ENCODE assay signal across 20 cellular contexts in the genomic region with DNA sequence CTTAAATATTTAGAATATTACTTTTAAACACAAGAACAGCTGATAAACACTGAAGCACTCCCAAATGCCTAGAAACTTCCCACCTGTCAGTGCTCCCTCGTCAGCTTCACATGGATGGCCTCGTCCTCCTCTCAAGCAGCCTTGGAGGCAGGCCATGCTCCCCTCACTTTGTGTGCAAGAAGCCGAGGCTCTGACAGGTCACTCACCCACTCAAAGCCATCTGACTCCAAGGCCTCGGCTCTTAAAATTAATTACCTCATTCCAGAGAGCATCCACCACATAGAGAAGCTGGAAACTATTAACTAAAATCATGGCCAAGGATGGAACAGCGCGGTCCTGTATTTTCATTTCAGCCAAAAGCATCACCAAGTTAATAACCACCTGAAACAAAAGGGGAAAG.
"Had no signal": no experiment of that assay in that cellular context is flagged by ENCODE, and none has a peak within 500 bp of the region (broad histone marks: within the 10 kb centered on the region; RNA-seq: fewer than 3 reads in every experiment).

No MANE protein-coding gene starts in this region.

- ATAC-seq: activated CD4-positive, alpha-beta T cell treated with anti-CD3 and anti-CD28 coated beads for 36 hours; left cardiac atrium; naive thymus-derived CD4-positive, alpha-beta T cell; psoas muscle; right cardiac atrium had no signal

- DNase-seq: activated B cell treated with CpG ODN at 0.5 μM for 24 hours; activated CD4-positive, alpha-beta memory T cell treated with anti-CD3 and anti-CD28 coated beads for 36 hours; activated CD4-positive, alpha-beta T cell treated with anti-CD3 and anti-CD28 coated beads for 36 hours; activated gamma-delta T cell treated with Interleukin-2 at 50 U/mL for 16 hours; activated T-cell treated with anti-CD3 and anti-CD28 coated beads, Interleukin-2, amount 50 U/mL, for 48 hours; adrenal gland; brain microvascular endothelial cell; central memory CD4-positive, alpha-beta T cell; effector memory CD4-positive, alpha-beta T cell; glutamatergic neuron; hippocampal formation; left cardiac atrium; naive thymus-derived CD4-positive, alpha-beta T cell; ovary; psoas muscle; right cardiac atrium; stimulated activated CD4-positive, alpha-beta T cell treated with anti-CD3 and anti-CD28 coated beads, Interleukin-4, amount 100 ng/mL, for 24 hours; substantia nigra; T1000; tibial artery had no signal
